8 cellular contexts compared by ENCODE assay signal in the genomic region with DNA sequence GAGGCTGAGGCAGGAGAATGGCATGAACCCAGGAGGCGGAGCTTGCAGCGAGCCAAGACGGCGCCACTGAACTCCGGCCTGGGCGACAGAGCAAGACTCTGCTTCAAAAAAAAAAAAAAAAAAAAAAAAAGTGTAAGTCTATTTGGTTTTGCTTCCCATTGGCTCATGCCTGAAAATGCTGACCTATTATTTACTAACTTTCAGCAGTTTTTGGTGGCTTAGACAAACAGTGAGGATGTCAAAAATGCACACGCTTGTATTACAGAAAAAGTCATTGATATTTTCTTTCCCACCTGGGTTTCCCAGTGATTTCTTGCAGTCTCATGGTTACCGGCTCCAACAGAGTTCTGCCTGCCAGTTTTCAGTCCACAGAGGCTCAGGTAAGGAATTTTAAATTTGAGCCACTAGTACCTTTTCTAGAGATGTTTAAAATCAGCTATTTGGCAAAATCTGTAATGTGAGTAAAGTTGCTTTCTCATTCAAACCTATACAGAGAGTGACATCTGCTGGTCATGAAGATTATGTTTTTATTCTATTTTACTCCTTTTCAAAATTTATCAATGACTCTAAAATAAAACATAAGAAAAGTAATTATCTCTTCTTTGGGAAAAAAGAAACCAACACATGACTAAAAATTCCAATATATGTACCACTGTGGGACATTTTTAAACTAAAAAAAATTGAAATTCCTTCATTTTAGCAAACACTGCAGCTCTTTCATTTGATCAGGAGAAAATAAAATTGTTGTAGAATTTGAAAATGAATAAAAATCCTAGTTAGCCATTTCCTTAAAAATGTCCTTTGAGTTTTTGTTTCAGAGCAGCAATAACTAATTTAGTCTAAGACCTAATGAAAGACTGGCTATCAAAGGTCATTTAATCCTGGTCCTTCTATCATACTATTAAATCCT. TPM values are rescaled to one million over a fixed set of nuclear protein-coding genes. Genes with fewer than 3 reads are reported as not detected.
A peak's percentile ranks its signal among the peaks of the same experiment; 100 is the strongest.
DNase-seq lines count a peak whose midpoint lies in the region; ATAC-seq and TF ChIP-seq lines count a peak whose summit lies in the region.

No MANE protein-coding gene starts in this region.

- peaks cover 0 to 22% (median 11%) of the 10 kb centered on the region in 11 donors for H3K9me3 ChIP-seq in heart right ventricle
- no peaks in the 10 kb centered on the region for H3K9me3 ChIP-seq in vagina

- no peak overlapping the region for H3K27ac ChIP-seq in heart right ventricle
- no peak overlapping the region for H3K27ac ChIP-seq in foreskin keratinocyte
- H3K27ac ChIP-seq in vagina, result no peak overlapping the region

- ATAC-seq in heart right ventricle (no peak), left cardiac atrium (no peak), foreskin keratinocyte (peak; percentile 41), GM21526 (IDR thresholded peaks at IDR 0.05; ENCODE audit: low FRiP score, unreplicated experiment) (no peak), HG02588 (IDR thresholded peaks at IDR 0.05; ENCODE audit: unreplicated experiment) (no peak)

- intact Hi-C loops in heart right ventricle (cut with DNase I), result loop anchor here in 5 of 10 donors (5.0 kb wide), 1 partner anchor 369 kb away; no protein-coding TSS in a partner anchor
- intact Hi-C loops in left cardiac atrium (cut with DNase I), result loop anchor here in 1 of 2 donors (2.0 kb wide), 1 partner anchor 368 kb away; no protein-coding TSS in a partner anchor
- intact Hi-C loops in vagina (cut with DNase I), result loop anchor here (10.0 kb wide), 1 partner anchor 276 kb away; the partner anchor contains the start of gene PWWP2A

- H3K4me3 ChIP-seq in heart right ventricle, result no peak overlapping the region
- H3K4me3 ChIP-seq in vagina, result no peak overlapping the region

- H3K4me1 ChIP-seq in heart right ventricle (peaks cover 0 to 29% (median 3%) of the 10 kb centered on the region in 9 donors), foreskin keratinocyte (no peaks in the 10 kb centered on the region), vagina (no peaks in the 10 kb centered on the region)

- DNase-seq in heart right ventricle (no peak), left cardiac atrium (no peak), RPMI8226 (peak; percentile 29), foreskin keratinocyte (peak in 1 of 2 donors; percentile 14), vagina (ENCODE audit: extremely low spot score in 2 of 2) (no peak), hepatic stellate cell (ENCODE audit: low spot score) (no peak)

- WGBS in heart right ventricle, 2 donors, result 75 to 77% methylated on average over 8 of the region's 8 CpGs

- TF ChIP-seq CTCF in heart right ventricle (IDR thresholded peaks at IDR 0.05) (peak in 7 of 9 donors; percentile 46 to 70 (median 57)), foreskin keratinocyte (conservative IDR thresholded peaks at IDR 0.05) (peak; percentile 74), vagina (IDR thresholded peaks at IDR 0.05) (peak in 2 of 3 experiments; percentile 30 to 47)

- no peak for TF ChIP-seq POLR2A in vagina (IDR thresholded peaks at IDR 0.05)

- peaks cover 0 to 14% (median 0%) of the 10 kb centered on the region in 9 donors for H3K36me3 ChIP-seq in heart right ventricle
- no peaks in the 10 kb centered on the region for H3K36me3 ChIP-seq in vagina

- no peaks in the 10 kb centered on the region for H3K27me3 ChIP-seq in heart right ventricle
- H3K27me3 ChIP-seq in foreskin keratinocyte, result no peaks in the 10 kb centered on the region
- H3K27me3 ChIP-seq in vagina, result no peaks in the 10 kb centered on the region

RNA-seq across cellular contexts. Expression of gene FAM200C, which starts 8.8 kb away (rescaled TPM):
- total RNA-seq in heart right ventricle (1 to 10 TPM; 2.3 to 4.5 (median 3.6) TPM), left cardiac atrium (1 to 10 TPM; 2.1 to 4.2 TPM), foreskin keratinocyte (2.6 and 3.2 TPM in 2 replicates), vagina (2.5 TPM)
- polyA plus RNA-seq in heart right ventricle (1 to 10 TPM; 1.7 to 8.6 TPM), foreskin keratinocyte (1.1 and 1.7 TPM in 2 replicates)

RNA-seq across cellular contexts. Expression of gene C1QTNF2, which starts 20.6 kb away (rescaled TPM):
- total RNA-seq in heart right ventricle (1 to 10 TPM in 6 of 10 donors, under 1 TPM in 4; 0.40 to 1.6 (median 1.1) TPM), left cardiac atrium (1 to 10 TPM; 1.2 to 2.3 TPM), foreskin keratinocyte (0.25 and 0.37 TPM in 2 replicates), vagina (1.7 TPM)
- polyA plus RNA-seq in heart right ventricle (1 to 10 TPM in 1 of 2 donors, under 1 TPM in 1; 0.97 to 1.5 TPM), foreskin keratinocyte (0.34 and 0.41 TPM in 2 replicates)

RNA-seq across cellular contexts. Expression of gene SLU7, which starts 27.8 kb away (rescaled TPM):
- 10 to 100 TPM; 32.7 to 62.4 (median 44.3) TPM for total RNA-seq in heart right ventricle
- polyA plus RNA-seq in heart right ventricle, result 10 to 100 TPM; 19.2 to 38.4 TPM
- total RNA-seq in left cardiac atrium, result 10 to 100 TPM; 38.9 to 46.2 TPM
- total RNA-seq in foreskin keratinocyte, result 33.9 and 36.7 TPM in 2 replicates
- polyA plus RNA-seq in foreskin keratinocyte, result 26.4 and 26.6 TPM in 2 replicates
- 24.3 TPM for total RNA-seq in vagina

RNA-seq across cellular contexts. Expression of gene PTTG1, which starts 30.6 kb away (rescaled TPM):
- 10 to 100 TPM in 1 of 10 donors, 1 to 10 TPM in 4, under 1 TPM in 4, not detected in 1; 0.32 to 17.5 (median 1.4) TPM for total RNA-seq in heart right ventricle
- 1 to 10 TPM; 2.6 to 8.7 TPM for polyA plus RNA-seq in heart right ventricle
- total RNA-seq in left cardiac atrium, result 1 to 10 TPM; 2.4 to 3.3 TPM
- total RNA-seq in foreskin keratinocyte, result 183 and 204 TPM in 2 replicates
- polyA plus RNA-seq in foreskin keratinocyte, result 225 and 280 TPM in 2 replicates
- total RNA-seq in vagina, result 89.1 TPM
